In the genomic region with DNA sequence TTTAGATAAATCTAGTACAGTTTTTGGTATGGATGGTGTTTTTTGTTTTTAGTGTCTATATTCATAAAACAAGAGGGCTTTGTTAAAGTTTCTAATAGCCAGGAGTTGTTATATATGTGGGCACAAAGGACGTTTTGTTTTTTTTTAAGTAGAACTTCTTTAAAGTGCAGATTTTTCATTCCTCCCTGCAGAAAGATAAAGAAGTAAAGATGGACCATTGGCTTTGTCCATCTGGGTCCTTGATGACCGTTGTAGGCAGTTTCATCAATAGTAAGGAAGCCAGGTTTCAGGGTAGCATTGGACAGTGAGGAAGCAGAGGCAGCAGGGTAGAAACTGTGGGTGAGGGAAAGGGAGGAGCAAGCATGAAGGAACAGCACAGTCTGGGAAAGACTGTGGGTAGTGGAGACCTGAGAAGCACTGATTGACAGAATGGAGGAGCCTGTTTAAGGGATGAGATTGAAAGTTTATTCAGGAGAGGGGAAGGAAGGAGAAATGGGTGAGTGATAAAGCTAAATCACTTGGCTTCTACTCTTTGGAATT, we compare ENCODE assay signal across 1 cellular context.
TF ChIP-seq lines count a peak whose summit lies in the region.

No MANE protein-coding gene starts in this region.

TF ChIP-seq in K562, 482 proteins besides CTCF, POLR2A, EP300 and RAD21:
- TF ChIP-seq SUPT5H (IDR thresholded peaks at IDR 0.05), result peak; percentile 47
- TF ChIP-seq POLR2B (IDR thresholded peaks at IDR 0.05; ENCODE audit: low read depth, partially characterized antibody), result peak; percentile 42
- 0 out of 2 replicates have a peak, but pooled peaks have one; percentile 7 for TF ChIP-seq ELF4 (CRISPR knock-in tag; IDR thresholded peaks at IDR 0.05)
- peak in 1 of 2 experiments; percentile 34; a peak in 1 of 4 replicates for TF ChIP-seq HDAC1 (IDR thresholded peaks at IDR 0.05)
- TF ChIP-seq, protein P1, sequence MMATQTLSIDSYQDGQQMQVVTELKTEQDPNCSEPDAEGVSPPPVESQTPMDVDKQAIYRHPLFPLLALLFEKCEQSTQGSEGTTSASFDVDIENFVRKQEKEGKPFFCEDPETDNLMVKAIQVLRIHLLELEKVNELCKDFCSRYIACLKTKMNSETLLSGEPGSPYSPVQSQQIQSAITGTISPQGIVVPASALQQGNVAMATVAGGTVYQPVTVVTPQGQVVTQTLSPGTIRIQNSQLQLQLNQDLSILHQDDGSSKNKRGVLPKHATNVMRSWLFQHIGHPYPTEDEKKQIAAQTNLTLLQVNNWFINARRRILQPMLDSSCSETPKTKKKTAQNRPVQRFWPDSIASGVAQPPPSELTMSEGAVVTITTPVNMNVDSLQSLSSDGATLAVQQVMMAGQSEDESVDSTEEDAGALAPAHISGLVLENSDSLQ (IDR thresholded peaks at IDR 0.05), result peak; percentile 24; the same call in 1 of the 2 replicates
- TF ChIP-seq, protein P2, sequence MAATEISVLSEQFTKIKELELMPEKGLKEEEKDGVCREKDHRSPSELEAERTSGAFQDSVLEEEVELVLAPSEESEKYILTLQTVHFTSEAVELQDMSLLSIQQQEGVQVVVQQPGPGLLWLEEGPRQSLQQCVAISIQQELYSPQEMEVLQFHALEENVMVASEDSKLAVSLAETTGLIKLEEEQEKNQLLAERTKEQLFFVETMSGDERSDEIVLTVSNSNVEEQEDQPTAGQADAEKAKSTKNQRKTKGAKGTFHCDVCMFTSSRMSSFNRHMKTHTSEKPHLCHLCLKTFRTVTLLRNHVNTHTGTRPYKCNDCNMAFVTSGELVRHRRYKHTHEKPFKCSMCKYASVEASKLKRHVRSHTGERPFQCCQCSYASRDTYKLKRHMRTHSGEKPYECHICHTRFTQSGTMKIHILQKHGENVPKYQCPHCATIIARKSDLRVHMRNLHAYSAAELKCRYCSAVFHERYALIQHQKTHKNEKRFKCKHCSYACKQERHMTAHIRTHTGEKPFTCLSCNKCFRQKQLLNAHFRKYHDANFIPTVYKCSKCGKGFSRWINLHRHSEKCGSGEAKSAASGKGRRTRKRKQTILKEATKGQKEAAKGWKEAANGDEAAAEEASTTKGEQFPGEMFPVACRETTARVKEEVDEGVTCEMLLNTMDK (IDR thresholded peaks at IDR 0.05; ENCODE audit: borderline replicate concordance, insufficient read depth, low read depth, low read length, poor library complexity, severe bottlenecking), result no peak
- no peak for TF ChIP-seq NCOR1 (IDR thresholded peaks at IDR 0.05)
- TF ChIP-seq EHMT2 (IDR thresholded peaks at IDR 0.05), result peak; percentile 11; the same call in 1 of the 2 replicates
- TF ChIP-seq, protein P3, sequence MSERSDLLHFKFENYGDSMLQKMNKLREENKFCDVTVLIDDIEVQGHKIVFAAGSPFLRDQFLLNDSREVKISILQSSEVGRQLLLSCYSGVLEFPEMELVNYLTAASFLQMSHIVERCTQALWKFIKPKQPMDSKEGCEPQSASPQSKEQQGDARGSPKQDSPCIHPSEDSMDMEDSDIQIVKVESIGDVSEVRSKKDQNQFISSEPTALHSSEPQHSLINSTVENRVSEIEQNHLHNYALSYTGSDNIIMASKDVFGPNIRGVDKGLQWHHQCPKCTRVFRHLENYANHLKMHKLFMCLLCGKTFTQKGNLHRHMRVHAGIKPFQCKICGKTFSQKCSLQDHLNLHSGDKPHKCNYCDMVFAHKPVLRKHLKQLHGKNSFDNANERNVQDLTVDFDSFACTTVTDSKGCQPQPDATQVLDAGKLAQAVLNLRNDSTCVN (CRISPR knock-in tag; IDR thresholded peaks at IDR 0.05), result 0 out of 2 replicates have a peak, but pooled peaks have one; percentile 31
- TF ChIP-seq, protein P4, sequence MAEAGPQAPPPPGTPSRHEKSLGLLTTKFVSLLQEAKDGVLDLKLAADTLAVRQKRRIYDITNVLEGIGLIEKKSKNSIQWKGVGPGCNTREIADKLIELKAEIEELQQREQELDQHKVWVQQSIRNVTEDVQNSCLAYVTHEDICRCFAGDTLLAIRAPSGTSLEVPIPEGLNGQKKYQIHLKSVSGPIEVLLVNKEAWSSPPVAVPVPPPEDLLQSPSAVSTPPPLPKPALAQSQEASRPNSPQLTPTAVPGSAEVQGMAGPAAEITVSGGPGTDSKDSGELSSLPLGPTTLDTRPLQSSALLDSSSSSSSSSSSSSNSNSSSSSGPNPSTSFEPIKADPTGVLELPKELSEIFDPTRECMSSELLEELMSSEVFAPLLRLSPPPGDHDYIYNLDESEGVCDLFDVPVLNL (CRISPR knock-in tag; IDR thresholded peaks at IDR 0.05; ENCODE audit: low read depth), result no peak
- TF ChIP-seq NFIC (IDR thresholded peaks at IDR 0.05), result 0 out of 2 replicates have a peak, but pooled peaks have one; percentile 9
